ENCODE assay signal across 12 cellular contexts in genomic region chr3:72889310-72890165, GRCh38. TPM values are rescaled to one million over a fixed set of nuclear protein-coding genes. Genes with fewer than 3 reads are reported as not detected.
A peak's percentile ranks its signal among the peaks of the same experiment; 100 is the strongest.
DNase-seq lines count a peak whose midpoint lies in the region; ATAC-seq, FAIRE-seq and TF ChIP-seq lines count a peak whose summit lies in the region.
"Had no signal": no experiment of that assay in that cellular context is flagged by ENCODE, and none has a peak within 500 bp of the region (broad histone marks: within the 10 kb centered on the region; RNA-seq: fewer than 3 reads in every experiment).

No MANE protein-coding gene starts in this region.

- DNase-seq in HepG2 (ENCODE audit: low spot score), result no peak
- no peak for DNase-seq in right lobe of liver
- DNase-seq in H1 (ENCODE audit: low read depth in 1 of 2, low spot score in 2 of 2), result no peak
- no peak for DNase-seq in nephron progenitor cell
- DNase-seq in aorta, result no peak
- DNase-seq in mesenteric fat pad (ENCODE audit: low spot score), result no peak
- DNase-seq: KG1, OCI-M1 had no signal

- no peak overlapping the region for H2BK120ac ChIP-seq in H1 (replicated peaks; ENCODE audit: low read depth, low read length)

- H3K18ac ChIP-seq in H1 (ENCODE audit: extremely low read depth, low read length), result no peak overlapping the region

- peak overlapping the region; percentile 90 for H3K4me2 ChIP-seq in HepG2 (ENCODE audit: low read depth, low read length)
- peak overlapping the region; percentile 77 to 81; a peak in 3 of 4 replicates for H3K4me2 ChIP-seq in H1 (ENCODE audit: insufficient read depth in 1 of 2, low read depth in 2 of 2, low read length in 2 of 2)

- H2BK5ac ChIP-seq in H1 (ENCODE audit: low read depth, low read length), result no peak overlapping the region

- H3K79me1 ChIP-seq in H1 (ENCODE audit: low read depth, low read length), result no peaks in the 10 kb centered on the region

- peaks cover 6% of the 10 kb centered on the region for H3K23me2 ChIP-seq in H1 (ENCODE audit: low read depth, low read length)

- H3K79me2 ChIP-seq in HepG2 (ENCODE audit: insufficient read depth, low read length) (peaks cover 2% of the 10 kb centered on the region), H1 (ENCODE audit: control insufficient read depth in 1 of 2, insufficient read depth in 2 of 2, low read length in 2 of 2) (no peaks in the 10 kb centered on the region)

- POLR2A ChIA-PET in HepG2 (lab: Yijun Ruan, JAX), result interaction anchor here (1.5 kb wide), 1 partner anchor 10 kb away, joined by 3 read pairs; no protein-coding TSS in a partner anchor
- POLR2A ChIA-PET in H1 (lab: Charles Lee; ENCODE audit: partially characterized antibody), result no interaction called here

- H3K4me3 Mint-ChIP-seq in nephron progenitor cell, result peak overlapping the region; percentile 88

- peak overlapping the region; percentile 58 for H3K27ac Mint-ChIP-seq in nephron progenitor cell

- intact Hi-C loops in HepG2 (cut with micrococcal nuclease; ENCODE audit: unreplicated experiment) (loop anchor here (5.0 kb wide), 3 partner anchors 42 to 168 kb away; partner anchors contain the start of genes PPP4R2 and SHQ1), right lobe of liver (cut with DNase I) (no loop called here), aorta (cut with DNase I) (loop anchor here in 1 of 2 donors (2.0 to 5.0 kb wide), 3 partner anchors 42 to 107 kb away; partner anchors contain the start of genes PPP4R2 and SHQ1)

- no peak overlapping the region for H4K91ac ChIP-seq in H1 (replicated peaks; ENCODE audit: insufficient read length, low read length)

- H2AK5ac ChIP-seq in H1 (ENCODE audit: low read depth, low read length), result no peak overlapping the region

- no peak overlapping the region for H3K56ac ChIP-seq in H1 (replicated peaks; ENCODE audit: insufficient read length, low read depth, low read length)

- no peak overlapping the region for H2BK20ac ChIP-seq in H1 (ENCODE audit: low read length)

- H3K4me1 Mint-ChIP-seq in nephron progenitor cell, result peaks cover 58% of the 10 kb centered on the region

- H3K23ac ChIP-seq in H1 (ENCODE audit: insufficient read length), result no peak overlapping the region

- peak overlapping the region; percentile 70 to 90 (median 75) for H3K4me3 ChIP-seq in HepG2 (replicated peaks in 1 of 3; ENCODE audit: insufficient read depth in 1 of 3, low read depth in 2 of 3, low read length in 3 of 3)
- H3K4me3 ChIP-seq in right lobe of liver, result no peak overlapping the region
- peak overlapping the region in 1 of 4 experiments; percentile 75; a peak in 2 of 8 replicates for H3K4me3 ChIP-seq in H1 (ENCODE audit: extremely low read depth in 1 of 4, insufficient read depth in 2 of 4, low read depth in 3 of 4, low read length in 4 of 4)
- H3K4me3 ChIP-seq in aorta (ENCODE audit: low read length in 2 of 2), result peak overlapping the region; percentile 96 to 97

- H4K5ac ChIP-seq in H1 (ENCODE audit: insufficient read length, low read depth, low read length), result no peak overlapping the region

- H3K27me3 ChIP-seq in HepG2 (ENCODE audit: control insufficient read depth in 1 of 2, insufficient read depth in 2 of 2, low read length in 2 of 2) (no peaks in the 10 kb centered on the region; a peak in 1 of 5 replicates), right lobe of liver (peaks cover 0 to 10% of the 10 kb centered on the region in 2 donors), H1 (replicated peaks in 1 of 4; ENCODE audit: control insufficient read depth in 3 of 4, extremely low read depth in 1 of 4, insufficient read depth in 3 of 4, low read length in 3 of 4) (peaks cover 0 to 37% (median 18%) of the 10 kb centered on the region in 4 experiments; a peak in 5 of 7 replicates), aorta (ENCODE audit: control insufficient read depth in 1 of 2, insufficient read depth in 2 of 2, low read length in 1 of 2) (no peaks in the 10 kb centered on the region)

- H3K4ac ChIP-seq in H1 (replicated peaks; ENCODE audit: insufficient read length, low read depth, low read length), result no peak overlapping the region

- CTCF ChIA-PET in HepG2 (lab: Yijun Ruan, JAX; ENCODE audit: low intra/inter-chr PET ratio, low total read pairs) (no interaction called here), H1 (lab: Charles Lee; ENCODE audit: partially characterized antibody) (interaction anchor here (0.8 to 3.3 kb wide), 7 partner anchors 13 to 613 kb away, joined by 3 to 7 read pairs (median 3); no protein-coding TSS in a partner anchor)

- no TSS peak for BruUV-seq in HepG2 (replicated peaks; lab: Mats Ljungman, UMichigan)

- H4K20me1 ChIP-seq in HepG2 (ENCODE audit: insufficient read depth, low read length), result no peaks in the 10 kb centered on the region
- peaks cover 0 to 2% of the 10 kb centered on the region in 2 experiments for H4K20me1 ChIP-seq in H1 (replicated peaks in 1 of 2; ENCODE audit: control insufficient read depth in 1 of 2, insufficient read depth in 2 of 2, low read length in 2 of 2)

- WGBS in HepG2 (ENCODE audit: low lambda C conversion rate), result 10% methylated on average over 13 of the region's 13 CpGs
- WGBS in right lobe of liver (ENCODE audit: insufficient coverage, low coverage, low lambda C conversion rate, missing lambda C conversion rate), result 81% methylated on average over 13 of the region's 13 CpGs
- WGBS in H1 (ENCODE audit: extremely low coverage in 1 of 2, insufficient coverage in 1 of 2, insufficient read length in 1 of 2, insufficient replicate concordance in 2 of 2, low coverage in 1 of 2, low lambda C conversion rate in 2 of 2, missing lambda C conversion rate in 1 of 2), 2 experiments, result 81 to 100% methylated on average over 1 to 13 of the region's 13 CpGs
- WGBS in aorta, 2 donors, result 28 to 34% methylated on average over 13 of the region's 13 CpGs

- H3K36me3 ChIP-seq in HepG2 (replicated peaks in 1 of 2; ENCODE audit: control insufficient read depth in 1 of 2, insufficient read depth in 2 of 2, low read length in 2 of 2) (no peaks in the 10 kb centered on the region), right lobe of liver (no peaks in the 10 kb centered on the region), H1 (ENCODE audit: control insufficient read depth in 2 of 4, insufficient read depth in 4 of 4, low read length in 3 of 4) (no peaks in the 10 kb centered on the region), aorta (ENCODE audit: control insufficient read depth in 1 of 2, insufficient read depth in 2 of 2, low read length in 1 of 2) (no peaks in the 10 kb centered on the region)

- H3K4me1 ChIP-seq in HepG2 (ENCODE audit: insufficient read depth, low read length) (peaks cover 67% of the 10 kb centered on the region), right lobe of liver (peaks cover 0 to 4% (median 2%) of the 10 kb centered on the region in 4 donors), H1 (replicated peaks in 1 of 4; ENCODE audit: control insufficient read depth in 3 of 4, insufficient read depth in 4 of 4, low read length in 3 of 4) (peaks cover 2 to 8% (median 6%) of the 10 kb centered on the region in 4 experiments; a peak in 6 of 7 replicates), aorta (ENCODE audit: control insufficient read depth in 1 of 2, insufficient read depth in 2 of 2, low read length in 2 of 2) (no peaks in the 10 kb centered on the region)

- no peak overlapping the region for H3K14ac ChIP-seq in H1 (ENCODE audit: insufficient read length)

- 0 out of 2 replicates have a peak overlapping the region, but pooled peaks have one; percentile 24 for H2BK15ac ChIP-seq in H1 (ENCODE audit: low read length)

- peaks cover 5% of the 10 kb centered on the region for H3K36me3 Mint-ChIP-seq in nephron progenitor cell (ENCODE audit: low read depth)

- H4K8ac ChIP-seq in H1 (ENCODE audit: extremely low read depth, insufficient read depth, low read length), result no peak overlapping the region

- H3K9me3 ChIP-seq in HepG2 (ENCODE audit: low read length) (no peaks in the 10 kb centered on the region), right lobe of liver (no peaks in the 10 kb centered on the region), H1 (ENCODE audit: insufficient read depth in 2 of 2, low read depth in 1 of 2, low read length in 1 of 2) (no peaks in the 10 kb centered on the region), aorta (ENCODE audit: control insufficient read depth, low read length) (no peaks in the 10 kb centered on the region)

- TF ChIP-seq RAD21 in HepG2 (CRISPR knock-in tag; IDR thresholded peaks at IDR 0.05) (no peak), H1 (IDR thresholded peaks at IDR 0.05 in 1 of 2, conservative IDR thresholded peaks at IDR 0.05 in 1 of 2; ENCODE audit: low read depth in 2 of 2, low read length in 2 of 2) (no peak)

- H3K27ac ChIP-seq in HepG2 (ENCODE audit: extremely low read length, insufficient read depth, low read length) (peak overlapping the region; percentile 50), right lobe of liver (no peak overlapping the region), H1 (ENCODE audit: low read depth, low read length) (no peak overlapping the region), aorta (ENCODE audit: low read depth in 1 of 2, low read length in 2 of 2) (peak overlapping the region; percentile 62 to 78)
- H3K27ac ChIP-seq: C4-2B had no signal

- TF ChIP-seq CTCF in HepG2 (CRISPR knock-in tag; IDR thresholded peaks at IDR 0.05), result no peak
- TF ChIP-seq CTCF in right lobe of liver (IDR thresholded peaks at IDR 0.05), result no peak
- TF ChIP-seq CTCF in H1 (IDR thresholded peaks at IDR 0.05; ENCODE audit: control extremely low read depth in 1 of 3, insufficient read depth in 1 of 3, low read depth in 1 of 3, low read length in 3 of 3), result no peak
- TF ChIP-seq CTCF in nephron progenitor cell (IDR thresholded peaks at IDR 0.05), result no peak

- FAIRE-seq in HepG2 (lab: Jason Lieb, UNC) (peak; percentile 73), H1 (lab: Jason Lieb, UNC) (no peak)

- peaks cover 11% of the 10 kb centered on the region for H3K27me3 Mint-ChIP-seq in nephron progenitor cell (ENCODE audit: low read depth, poor library complexity)

- no peak overlapping the region for H2BK12ac ChIP-seq in H1 (ENCODE audit: low read depth, low read length)

- ATAC-seq in HepG2 (no peak), right lobe of liver (no peak), aorta (ENCODE audit: low FRiP score) (no peak), GM21576 (IDR thresholded peaks at IDR 0.05; ENCODE audit: unreplicated experiment) (no peak), HG03097 (IDR thresholded peaks at IDR 0.05; ENCODE audit: low FRiP score, unreplicated experiment) (no peak)

- TF ChIP-seq EP300 in HepG2 (IDR thresholded peaks at IDR 0.05; ENCODE audit: low read depth in 2 of 2, low read length in 2 of 2) (no peak), HepG2 (CRISPR knock-in tag; IDR thresholded peaks at IDR 0.05; ENCODE audit: borderline replicate concordance) (no peak), H1 (IDR thresholded peaks at IDR 0.05; ENCODE audit: borderline replicate concordance in 1 of 2, low read depth in 2 of 2, low read length in 2 of 2) (no peak)

- in situ Hi-C loops in HepG2 (cut with HindIII; ENCODE audit: extremely low pct_ligation_motif_present, low pct_unique_long_range_greater_than_20kb), result no loop called here

- H3K9me3 Mint-ChIP-seq in nephron progenitor cell, result peaks cover under 1% of the 10 kb centered on the region

- H3K9ac ChIP-seq in HepG2 (ENCODE audit: insufficient read depth, low read depth, low read length) (peak overlapping the region; percentile 57), H1 (replicated peaks in 1 of 4; ENCODE audit: extremely low read depth in 1 of 4, low read depth in 3 of 4, low read length in 3 of 4) (no peak overlapping the region)

- no peak for TF ChIP-seq POLR2A in HepG2 (IDR thresholded peaks at IDR 0.05; ENCODE audit: insufficient read depth in 1 of 2, low read depth in 2 of 2, low read length in 2 of 2)
- TF ChIP-seq POLR2A in right lobe of liver (IDR thresholded peaks at IDR 0.05), result no peak
- TF ChIP-seq POLR2A in H1 (IDR thresholded peaks at IDR 0.05; ENCODE audit: control extremely low read depth in 1 of 2, low read depth in 2 of 2, low read length in 2 of 2), result no peak

- H2AFZ ChIP-seq in HepG2 (ENCODE audit: low read length) (peak overlapping the region; percentile 98), H1 (ENCODE audit: low read length) (no peak overlapping the region)

RNA-seq across cellular contexts. Expression of gene GXYLT2, which starts 1.7 kb away (rescaled TPM):
- total RNA-seq in HepG2 (2016; rRNA removed; fragmentation: Illumina TruSeq; extraction: Trizol) (6.9 and 7.4 TPM in 2 replicates), right lobe of liver (under 1 TPM in 5 of 6 experiments, not detected in 1; 0.06 to 0.69 (median 0.12) TPM), aorta (10 to 100 TPM; 20.4 to 46.4 TPM), mesenteric fat pad (8.4 TPM)
- 8.1 and 8.6 TPM in 2 replicates for total RNA-seq in HepG2 (2016; cell fraction: cytosol; rRNA removed; fragmentation: Illumina TruSeq; extraction: Trizol; ENCODE audit: low read depth)
- total RNA-seq in HepG2 (2016; cell fraction: insoluble cytoplasmic fraction; rRNA removed; fragmentation: Illumina TruSeq; extraction: Trizol), result 6.5 and 7.3 TPM in 2 replicates
- total RNA-seq in HepG2 (2016; cell fraction: membrane; rRNA removed; fragmentation: Illumina TruSeq; extraction: Trizol), result 14.3 and 16.8 TPM in 2 replicates
- 4.1 and 6.0 TPM in 2 replicates for total RNA-seq in HepG2 (2016; cell fraction: nucleus; rRNA removed; fragmentation: Illumina TruSeq; extraction: Trizol)
- polyA plus RNA-seq in HepG2 (2011; rRNA removed) (2.7 and 4.3 TPM in 2 replicates), H1 (2011; rRNA removed) (1.3 and 1.8 TPM in 2 replicates), aorta (1 to 10 TPM; 1.9 to 2.5 TPM)
- polyA plus RNA-seq in HepG2 (2011; cell fraction: cytosol; rRNA removed), result 2.1 and 2.2 TPM in 2 replicates
- polyA plus RNA-seq in HepG2 (2011; cell fraction: nucleus; rRNA removed), result 1.1 and 1.5 TPM in 2 replicates
- 1.4 and 2.4 TPM in 2 replicates for polyA plus RNA-seq in HepG2 (2012)
- polyA plus RNA-seq in HepG2 (2016; cell fraction: cytosol; fragmentation: Illumina TruSeq; extraction: Trizol; ENCODE audit: low read depth), result 10.4 and 11.5 TPM in 2 replicates
- 3.8 and 6.1 TPM in 2 replicates for polyA plus RNA-seq in HepG2 (2016; cell fraction: insoluble cytoplasmic fraction; fragmentation: Illumina TruSeq; extraction: Trizol; ENCODE audit: low read depth)
- 12.1 and 13.9 TPM in 2 replicates for polyA plus RNA-seq in HepG2 (2016; cell fraction: membrane; fragmentation: Illumina TruSeq; extraction: Trizol; ENCODE audit: low read depth)
- 4.0 and 5.5 TPM in 2 replicates for polyA plus RNA-seq in HepG2 (2016; cell fraction: nucleus; fragmentation: Illumina TruSeq; extraction: Trizol; ENCODE audit: insufficient read depth, low read depth)
- polyA minus RNA-seq in HepG2 (2011; rRNA and poly(A)+ RNA removed; ENCODE audit: low replicate concordance), result 2.4 and 7.9 TPM in 2 replicates
- 7.3 and 9.8 TPM in 2 replicates for polyA minus RNA-seq in HepG2 (2011; cell fraction: cytosol; rRNA and poly(A)+ RNA removed)
- 4.1 and 5.3 TPM in 2 replicates for polyA minus RNA-seq in HepG2 (2011; cell fraction: nucleus; rRNA and poly(A)+ RNA removed)
- total RNA-seq in H1 (2021; fragmentation: NEBNext Ultra II Directional; extraction: Animal tissue kit (Norgen Biotek cat#: 25700)), result 3.9 and 5.6 TPM in 2 replicates
- polyA plus RNA-seq in H1 (2011; cell fraction: cytosol; rRNA removed), result 1.6 TPM
- polyA plus RNA-seq in H1 (2011; cell fraction: nucleus; rRNA removed), result 2.5 TPM
- 1.2 to 2.1 TPM (median 1.7 TPM) in 4 replicates for polyA plus RNA-seq in H1 (2012, experiment 1 of 2)
- 0.73 TPM for polyA plus RNA-seq in H1 (2012, experiment 2 of 2)
- 3.6 TPM for polyA plus RNA-seq in H1 (2013, experiment 1 of 2)
- polyA plus RNA-seq in H1 (2013, experiment 2 of 2), result 3.8 TPM
- polyA minus RNA-seq in H1 (2011; rRNA and poly(A)+ RNA removed), result 3.2 and 6.7 TPM in 2 replicates
- 4.2 TPM for polyA minus RNA-seq in H1 (2011; cell fraction: cytosol; rRNA and poly(A)+ RNA removed)
- 7.5 TPM for polyA minus RNA-seq in H1 (2011; cell fraction: nucleus; rRNA and poly(A)+ RNA removed)
- total RNA-seq: activated CD8-positive, alpha-beta memory T cell treated with anti-CD3 and anti-CD28 coated beads for 36 hours had no signal

RNA-seq across cellular contexts. Expression of gene SHQ1, which starts 41.3 kb away (rescaled TPM):
- total RNA-seq in HepG2 (2016; rRNA removed; fragmentation: Illumina TruSeq; extraction: Trizol) (20.3 and 25.6 TPM in 2 replicates), right lobe of liver (1 to 10 TPM; 5.1 to 9.9 (median 7.9) TPM), aorta (10 to 100 TPM; 17.0 to 19.0 TPM), mesenteric fat pad (16.9 TPM)
- 9.3 and 13.0 TPM in 2 replicates for total RNA-seq in HepG2 (2016; cell fraction: cytosol; rRNA removed; fragmentation: Illumina TruSeq; extraction: Trizol; ENCODE audit: low read depth)
- total RNA-seq in HepG2 (2016; cell fraction: insoluble cytoplasmic fraction; rRNA removed; fragmentation: Illumina TruSeq; extraction: Trizol), result 17.7 and 24.7 TPM in 2 replicates
- 6.5 and 7.1 TPM in 2 replicates for total RNA-seq in HepG2 (2016; cell fraction: membrane; rRNA removed; fragmentation: Illumina TruSeq; extraction: Trizol)
- total RNA-seq in HepG2 (2016; cell fraction: nucleus; rRNA removed; fragmentation: Illumina TruSeq; extraction: Trizol), result 20.6 and 22.1 TPM in 2 replicates
- polyA plus RNA-seq in HepG2 (2011; rRNA removed) (5.0 and 5.5 TPM in 2 replicates), H1 (2011; rRNA removed) (7.5 and 10.7 TPM in 2 replicates), aorta (1 to 10 TPM; 6.0 to 6.9 TPM)
- 3.1 and 4.6 TPM in 2 replicates for polyA plus RNA-seq in HepG2 (2011; cell fraction: cytosol; rRNA removed)
- 3.0 and 3.3 TPM in 2 replicates for polyA plus RNA-seq in HepG2 (2011; cell fraction: nucleus; rRNA removed)
- polyA plus RNA-seq in HepG2 (2012), result 5.9 and 6.0 TPM in 2 replicates
- 0.74 and 0.79 TPM in 2 replicates for polyA plus RNA-seq in HepG2 (2016; cell fraction: cytosol; fragmentation: Illumina TruSeq; extraction: Trizol; ENCODE audit: low read depth)
- polyA plus RNA-seq in HepG2 (2016; cell fraction: insoluble cytoplasmic fraction; fragmentation: Illumina TruSeq; extraction: Trizol; ENCODE audit: low read depth), result 18.7 and 19.3 TPM in 2 replicates
- 2.2 and 2.4 TPM in 2 replicates for polyA plus RNA-seq in HepG2 (2016; cell fraction: membrane; fragmentation: Illumina TruSeq; extraction: Trizol; ENCODE audit: low read depth)
- polyA plus RNA-seq in HepG2 (2016; cell fraction: nucleus; fragmentation: Illumina TruSeq; extraction: Trizol; ENCODE audit: insufficient read depth, low read depth), result 8.3 and 9.9 TPM in 2 replicates
- 6.6 and 12.3 TPM in 2 replicates for polyA minus RNA-seq in HepG2 (2011; rRNA and poly(A)+ RNA removed; ENCODE audit: low replicate concordance)
- 3.9 and 5.8 TPM in 2 replicates for polyA minus RNA-seq in HepG2 (2011; cell fraction: cytosol; rRNA and poly(A)+ RNA removed)
- 22.3 and 26.3 TPM in 2 replicates for polyA minus RNA-seq in HepG2 (2011; cell fraction: nucleus; rRNA and poly(A)+ RNA removed)
- total RNA-seq in H1 (2021; fragmentation: NEBNext Ultra II Directional; extraction: Animal tissue kit (Norgen Biotek cat#: 25700)), result 33.7 and 34.4 TPM in 2 replicates
- 11.5 TPM for polyA plus RNA-seq in H1 (2011; cell fraction: cytosol; rRNA removed)
- polyA plus RNA-seq in H1 (2011; cell fraction: nucleus; rRNA removed), result 16.6 TPM
- polyA plus RNA-seq in H1 (2012, experiment 1 of 2), result 14.1 to 27.9 TPM (median 17.1 TPM) in 4 replicates
- 2.0 TPM for polyA plus RNA-seq in H1 (2012, experiment 2 of 2)
- 14.7 TPM for polyA plus RNA-seq in H1 (2013, experiment 1 of 2)
- 14.9 TPM for polyA plus RNA-seq in H1 (2013, experiment 2 of 2)
- polyA minus RNA-seq in H1 (2011; rRNA and poly(A)+ RNA removed), result 11.1 and 13.8 TPM in 2 replicates
- 17.9 TPM for polyA minus RNA-seq in H1 (2011; cell fraction: cytosol; rRNA and poly(A)+ RNA removed)
- 51.4 TPM for polyA minus RNA-seq in H1 (2011; cell fraction: nucleus; rRNA and poly(A)+ RNA removed)

Comparison
In these comparisons a context has a peak if more than half of its experiments do, and no peak if none do; other contexts are left out.
1. H3K27ac ChIP-seq: peak in HepG2 (single experiment) and aorta (2 of 2); none in right lobe of liver (0 of 3) and H1 (single experiment).
2. H3K4me3 ChIP-seq: peak in HepG2 (3 of 3) and aorta (2 of 2); none in right lobe of liver (0 of 3).